In genomic region chr1:40978886-40979240, GRCh38 we compare ENCODE assay signal across 8 cellular contexts. TPM values are rescaled to one million over a fixed set of nuclear protein-coding genes. Genes with fewer than 3 reads are reported as not detected.
DNase-seq lines count a peak whose midpoint lies in the region; ATAC-seq and TF ChIP-seq lines count a peak whose summit lies in the region.

No MANE protein-coding gene starts in this region.

- ATAC-seq in stimulated activated naive B cell treated with anti-CD40 and anti-IgM and Interleukin-4, amounts not matched to agents 10 μg/mL and 1 μg/mL and 100 μg/mL, for 72 hours (replicated peaks) = no peak
- no peak for ATAC-seq in omental fat pad (ENCODE audit: low FRiP score)

- H3K36me3 Mint-ChIP-seq in HFFc6 (ENCODE audit: low read depth) = peaks cover 27% of the 10 kb centered on the region
- H3K36me3 Mint-ChIP-seq in activated T-helper 2 cell treated with anti-CD3 and anti-CD28 coated beads, Interferon-gamma antibody, Interleukin-2, Interleukin-4, amounts not matched to agents 10 μg/mL and 5 μg/mL and 100 μg/mL, durations not matched to agents 14 hours and 24 hours and 36 hours (ENCODE audit: low read depth) = peaks cover 32% of the 10 kb centered on the region
- H3K36me3 Mint-ChIP-seq in stimulated activated naive B cell treated with anti-CD40 and anti-IgM and Interleukin-4, amounts not matched to agents 10 μg/mL and 1 μg/mL and 100 μg/mL, for 72 hours = peaks cover 19% of the 10 kb centered on the region in 2 donors

- TF ChIP-seq CTCF in HFFc6 (IDR thresholded peaks at IDR 0.05) (no peak), omental fat pad (IDR thresholded peaks at IDR 0.05) (no peak)

- no peaks in the 10 kb centered on the region for H3K27me3 ChIP-seq in iPS-18a (ENCODE audit: control insufficient read depth, insufficient read depth, low read length)

- H3K9me3 ChIP-seq in iPS-18a (ENCODE audit: control insufficient read depth, low read depth, low read length) = no peaks in the 10 kb centered on the region

- H3K36me3 ChIP-seq in iPS-18a (ENCODE audit: control insufficient read depth, low read depth, low read length) = peaks cover 8% of the 10 kb centered on the region

- peaks cover 80% of the 10 kb centered on the region for H3K4me1 Mint-ChIP-seq in HFFc6 (ENCODE audit: low read depth)
- peaks cover 55% of the 10 kb centered on the region for H3K4me1 Mint-ChIP-seq in activated T-helper 2 cell treated with anti-CD3 and anti-CD28 coated beads, Interferon-gamma antibody, Interleukin-2, Interleukin-4, amounts not matched to agents 10 μg/mL and 5 μg/mL and 100 μg/mL, durations not matched to agents 14 hours and 24 hours and 36 hours (ENCODE audit: low read depth)
- H3K4me1 Mint-ChIP-seq in stimulated activated naive B cell treated with anti-CD40 and anti-IgM and Interleukin-4, amounts not matched to agents 10 μg/mL and 1 μg/mL and 100 μg/mL, for 72 hours = peaks cover 23 to 47% of the 10 kb centered on the region in 2 donors

- DNase-seq in HFFc6 (no peak), NOMO-1 treated with DMSO at 0.1 percent for 48 hours (lab: John Stamatoyannopoulos, UW; ENCODE audit: unreplicated experiment) (no peak), HT-29 (ENCODE audit: low spot score) (no peak), NCI-H1092 treated with DMSO at 0.1 percent for 48 hours (lab: John Stamatoyannopoulos, UW) (no peak), omental fat pad (ENCODE audit: low spot score) (no peak)
- DNase-seq in activated T-helper 2 cell treated with anti-CD3 and anti-CD28 coated beads, Interferon-gamma antibody, Interleukin-2, Interleukin-4, amounts not matched to agents 10 μg/mL and 5 μg/mL and 100 μg/mL, durations not matched to agents 14 hours and 24 hours and 36 hours (ENCODE audit: low spot score) = peak; percentile 12
- DNase-seq in stimulated activated naive B cell treated with anti-CD40 and anti-IgM and Interleukin-4, amounts not matched to agents 10 μg/mL and 1 μg/mL and 100 μg/mL, for 72 hours = no peak

- intact Hi-C loops in activated T-helper 2 cell treated with anti-CD3 and anti-CD28 coated beads, Interferon-gamma antibody, Interleukin-2, Interleukin-4, amounts not matched to agents 10 μg/mL and 5 μg/mL and 100 μg/mL, durations not matched to agents 14 hours and 24 hours and 36 hours (cut with micrococcal nuclease) = no loop called here

- H3K9me3 Mint-ChIP-seq in HFFc6 = no peaks in the 10 kb centered on the region
- H3K9me3 Mint-ChIP-seq in activated T-helper 2 cell treated with anti-CD3 and anti-CD28 coated beads, Interferon-gamma antibody, Interleukin-2, Interleukin-4, amounts not matched to agents 10 μg/mL and 5 μg/mL and 100 μg/mL, durations not matched to agents 14 hours and 24 hours and 36 hours = no peaks in the 10 kb centered on the region
- H3K9me3 Mint-ChIP-seq in stimulated activated naive B cell treated with anti-CD40 and anti-IgM and Interleukin-4, amounts not matched to agents 10 μg/mL and 1 μg/mL and 100 μg/mL, for 72 hours = no peaks in the 10 kb centered on the region

- H3K27ac Mint-ChIP-seq in HFFc6 = peak overlapping the region; percentile 91
- H3K27ac Mint-ChIP-seq in activated T-helper 2 cell treated with anti-CD3 and anti-CD28 coated beads, Interferon-gamma antibody, Interleukin-2, Interleukin-4, amounts not matched to agents 10 μg/mL and 5 μg/mL and 100 μg/mL, durations not matched to agents 14 hours and 24 hours and 36 hours = peak overlapping the region; percentile 94
- H3K27ac Mint-ChIP-seq in stimulated activated naive B cell treated with anti-CD40 and anti-IgM and Interleukin-4, amounts not matched to agents 10 μg/mL and 1 μg/mL and 100 μg/mL, for 72 hours = peak overlapping the region; percentile 99

- peak overlapping the region; percentile 92 for H3K9ac ChIP-seq in iPS-18a (ENCODE audit: low read length)

- no peaks in the 10 kb centered on the region for H3K27me3 Mint-ChIP-seq in HFFc6 (ENCODE audit: insufficient read depth)
- no peaks in the 10 kb centered on the region for H3K27me3 Mint-ChIP-seq in activated T-helper 2 cell treated with anti-CD3 and anti-CD28 coated beads, Interferon-gamma antibody, Interleukin-2, Interleukin-4, amounts not matched to agents 10 μg/mL and 5 μg/mL and 100 μg/mL, durations not matched to agents 14 hours and 24 hours and 36 hours (ENCODE audit: low read depth)
- H3K27me3 Mint-ChIP-seq in stimulated activated naive B cell treated with anti-CD40 and anti-IgM and Interleukin-4, amounts not matched to agents 10 μg/mL and 1 μg/mL and 100 μg/mL, for 72 hours = no peaks in the 10 kb centered on the region

- peak overlapping the region; percentile 75 for H3K4me3 ChIP-seq in iPS-18a (ENCODE audit: low read length)

- H3K27ac ChIP-seq in iPS-18a (ENCODE audit: low read length) = no peak overlapping the region

- H3K4me3 Mint-ChIP-seq in HFFc6 = peak overlapping the region; percentile 83
- peak overlapping the region; percentile 85 for H3K4me3 Mint-ChIP-seq in activated T-helper 2 cell treated with anti-CD3 and anti-CD28 coated beads, Interferon-gamma antibody, Interleukin-2, Interleukin-4, amounts not matched to agents 10 μg/mL and 5 μg/mL and 100 μg/mL, durations not matched to agents 14 hours and 24 hours and 36 hours (ENCODE audit: low read depth)
- H3K4me3 Mint-ChIP-seq in stimulated activated naive B cell treated with anti-CD40 and anti-IgM and Interleukin-4, amounts not matched to agents 10 μg/mL and 1 μg/mL and 100 μg/mL, for 72 hours = peak overlapping the region; percentile 92 to 93

- peaks cover 9% of the 10 kb centered on the region for H3K4me1 ChIP-seq in iPS-18a (ENCODE audit: control insufficient read depth, low read depth, low read length)

RNA-seq across cellular contexts. Expression of gene CTPS1, which starts 0.6 kb away (rescaled TPM):
- total RNA-seq in HFFc6 (2021; fragmentation: NEBNext Ultra II Directional; extraction: Animal tissue kit (Norgen Biotek cat#: 25700)) = 100 to 1,000 TPM in 1 of 6 experiments, 10 to 100 TPM in 5; 89.3 to 125 (median 91.6) TPM
- 124 and 127 TPM in 2 replicates for total RNA-seq in activated T-helper 2 cell treated with anti-CD3 and anti-CD28 coated beads, Interferon-gamma antibody, Interleukin-2, Interleukin-4, amounts not matched to agents 10 μg/mL and 5 μg/mL and 100 μg/mL, durations not matched to agents 14 hours and 24 hours and 36 hours
- total RNA-seq in HT-29 (2014; rRNA removed; shearing (Covaris generic)) = 30.6 and 40.1 TPM in 2 replicates
- 10 to 100 TPM; 16.1 to 57.5 (median 17.6) TPM for total RNA-seq in omental fat pad

RNA-seq across cellular contexts. Expression of gene SLFNL1, which starts 42.7 kb away (rescaled TPM):
- under 1 TPM in 4 of 6 experiments, not detected in 2; 0.07 to 0.17 (median 0.11) TPM for total RNA-seq in HFFc6 (2021; fragmentation: NEBNext Ultra II Directional; extraction: Animal tissue kit (Norgen Biotek cat#: 25700))
- 0.14 and 0.18 TPM in 2 replicates for total RNA-seq in activated T-helper 2 cell treated with anti-CD3 and anti-CD28 coated beads, Interferon-gamma antibody, Interleukin-2, Interleukin-4, amounts not matched to agents 10 μg/mL and 5 μg/mL and 100 μg/mL, durations not matched to agents 14 hours and 24 hours and 36 hours
- total RNA-seq in HT-29 (2014; rRNA removed; shearing (Covaris generic)) = 0.23 TPM in 2 replicates
- total RNA-seq in omental fat pad = 1 to 10 TPM in 1 of 4 donors, under 1 TPM in 3; 0.19 to 1.6 (median 0.55) TPM
